12 cellular contexts compared by ENCODE assay signal in the genomic region with DNA sequence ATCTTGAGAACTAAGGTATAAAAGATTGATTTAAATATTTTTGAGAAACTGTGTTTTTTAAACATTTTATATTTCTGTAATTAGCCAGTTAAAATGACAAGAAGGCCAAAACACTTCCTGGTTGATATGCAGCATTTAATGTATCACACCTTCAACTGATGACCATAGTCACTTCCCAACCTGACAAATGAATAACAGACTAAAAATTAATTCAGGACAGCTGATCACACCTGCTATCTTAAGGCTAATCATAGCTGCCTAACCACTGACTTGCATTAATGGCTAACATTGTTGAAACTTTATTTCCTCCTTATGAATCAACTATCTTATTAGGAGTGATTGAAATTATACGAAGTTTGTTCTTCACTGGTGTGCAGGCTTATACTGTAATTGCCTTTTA.
"Had no signal": no experiment of that assay in that cellular context is flagged by ENCODE, and none has a peak within 500 bp of the region (broad histone marks: within the 10 kb centered on the region; RNA-seq: fewer than 3 reads in every experiment).

No MANE protein-coding gene starts in this region.

- ATAC-seq: gastroesophageal sphincter; naive thymus-derived CD8-positive, alpha-beta T cell; stimulated activated memory B cell treated with anti-CD40 and anti-IgM and Interleukin-4, amounts not matched to agents 10 μg/mL and 1 μg/mL and 100 μg/mL, for 72 hours had no signal

- DNase-seq: cerebellar nuclear complex; dermis blood vessel endothelial cell; esophagus squamous epithelium; foreskin fibroblast; glutamatergic neuron; mammary epithelial cell; naive thymus-derived CD8-positive, alpha-beta T cell; stimulated activated CD4-positive, alpha-beta T cell treated with anti-CD3 and anti-CD28 coated beads, Interleukin-4, amount 100 ng/mL, for 24 hours; transverse colon had no signal

- FAIRE-seq: colon had no signal
